23 cellular contexts compared by ENCODE assay signal in the genomic region with DNA sequence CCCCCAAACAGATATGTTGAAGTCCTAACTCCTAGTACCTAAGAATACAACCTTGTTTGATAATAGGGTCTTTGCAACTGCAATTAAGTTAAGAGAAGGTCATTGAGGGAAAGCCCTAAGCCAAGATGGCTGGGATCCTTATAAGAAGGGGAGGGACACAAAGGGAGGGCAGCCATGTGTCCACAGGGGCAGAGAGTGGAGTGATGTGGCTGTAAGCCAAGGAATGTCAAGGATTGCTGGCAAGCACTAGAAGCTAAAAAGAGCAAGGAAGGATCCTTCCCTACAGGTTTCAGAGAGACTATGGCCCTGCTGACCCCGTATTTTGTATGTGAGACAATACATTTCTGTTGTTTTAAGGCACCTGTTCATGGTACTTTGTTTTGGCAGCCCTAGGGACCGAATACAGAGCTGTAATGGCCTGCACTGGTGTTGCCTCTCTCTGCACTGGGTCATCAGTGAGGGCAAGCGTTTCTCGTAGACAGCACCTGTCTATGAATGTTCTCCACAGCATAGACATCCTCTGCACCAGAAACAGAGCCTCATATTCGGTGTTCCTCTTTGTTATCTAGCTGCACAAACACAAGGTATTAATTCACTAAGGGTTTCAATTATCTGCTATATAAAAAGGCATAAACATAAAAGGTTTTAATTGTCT.
DNase-seq lines count a peak whose midpoint lies in the region; ATAC-seq, FAIRE-seq and TF ChIP-seq lines count a peak whose summit lies in the region.
"Had no signal": no experiment of that assay in that cellular context is flagged by ENCODE, and none has a peak within 500 bp of the region (broad histone marks: within the 10 kb centered on the region; RNA-seq: fewer than 3 reads in every experiment).

No MANE protein-coding gene starts in this region.

- no peak overlapping the region for H3K27ac Mint-ChIP-seq in WTC11
- H3K27ac Mint-ChIP-seq: CD4-positive, alpha-beta memory T cell; GM23338; HFFc6 had no signal

- DNase-seq in Right ventricle myocardium superior (no peak), left ventricle myocardium inferior (no peak), bronchial epithelial cell (ENCODE audit: low read depth) (no peak), lower lobe of right lung (peak; percentile 50), upper lobe of right lung (no peak), NCI-H2029 treated with DMSO at 0.1 percent for 48 hours (lab: John Stamatoyannopoulos, UW) (no peak), PC-3 (no peak), WTC11 (ENCODE audit: low spot score) (no peak)
- DNase-seq: AML-193; CD4-positive, alpha-beta memory T cell; DMS53; HFFc6; IMR-90; KG1; MG63; NCI-H2029; NCI-H446 treated with DMSO at 0.1 percent for 48 hours; NCI-H526; Peyer's patch; SK-N-SH had no signal

- TF ChIP-seq CTCF in left ventricle myocardium inferior (IDR thresholded peaks at IDR 0.05; ENCODE audit: borderline replicate concordance) (no peak), bronchial epithelial cell (IDR thresholded peaks at IDR 0.05; ENCODE audit: insufficient read depth, low read length, severe bottlenecking) (no peak), lower lobe of right lung (IDR thresholded peaks at IDR 0.05) (no peak), upper lobe of right lung (IDR thresholded peaks at IDR 0.05) (no peak), PC-3 (conservative IDR thresholded peaks at IDR 0.05; ENCODE audit: low read depth, low read length) (no peak), WTC11 (IDR thresholded peaks at IDR 0.05) (no peak)

- peaks cover 7% of the 10 kb centered on the region; the same call in 1 of the 2 replicates for H3K36me3 Mint-ChIP-seq in WTC11
- H3K36me3 Mint-ChIP-seq: CD4-positive, alpha-beta memory T cell had no signal

- no peaks in the 10 kb centered on the region for H3F3A ChIP-seq in PC-3 (ENCODE audit: low read length, unreplicated experiment)

- peaks cover 4% of the 10 kb centered on the region; the same call in 1 of the 2 replicates for H3K9me3 Mint-ChIP-seq in WTC11
- H3K9me3 Mint-ChIP-seq: GM23338 had no signal

- H3K36me3 ChIP-seq in left ventricle myocardium inferior (no peaks in the 10 kb centered on the region), bronchial epithelial cell (ENCODE audit: control insufficient read depth, insufficient read depth, low read length) (no peaks in the 10 kb centered on the region), lower lobe of right lung (no peaks in the 10 kb centered on the region), upper lobe of right lung (no peaks in the 10 kb centered on the region), PC-3 (ENCODE audit: low read depth, low read length) (no peaks in the 10 kb centered on the region)
- H3K36me3 ChIP-seq: HAP-1, MG63, Peyer's patch had no signal

- H3K4me1 Mint-ChIP-seq in WTC11, result peaks cover 5% of the 10 kb centered on the region; the same call in 1 of the 2 replicates
- H3K4me1 Mint-ChIP-seq: CD4-positive, alpha-beta memory T cell; GM23338 had no signal

- H3K27me3 Mint-ChIP-seq in WTC11 (ENCODE audit: low read depth), result no peaks in the 10 kb centered on the region
- H3K27me3 Mint-ChIP-seq: CD4-positive, alpha-beta memory T cell had no signal

- H3K9me3 ChIP-seq in left ventricle myocardium inferior (replicated peaks) (no peaks in the 10 kb centered on the region), lower lobe of right lung (no peaks in the 10 kb centered on the region), upper lobe of right lung (no peaks in the 10 kb centered on the region), PC-3 (ENCODE audit: low read length) (no peaks in the 10 kb centered on the region)
- H3K9me3 ChIP-seq: HAP-1, MG63, Peyer's patch, SK-N-SH had no signal

- POLR2A ChIA-PET in PC-3 (lab: Charles Lee; ENCODE audit: unreplicated experiment) (no interaction called here), WTC11 (lab: Charles Lee) (no interaction called here)

- CTCF ChIA-PET in PC-3 (lab: Charles Lee) (no interaction called here), WTC11 (lab: Charles Lee) (no interaction called here)

- BruUV-seq in PC-3 (replicated peaks; lab: Mats Ljungman, UMichigan), result no TSS peak

- H3K9ac ChIP-seq in PC-3 (ENCODE audit: low read length), result no peak overlapping the region
- H3K9ac ChIP-seq: SK-N-SH had no signal

- H3K9me2 ChIP-seq in PC-3 (replicated peaks; ENCODE audit: low read length), result no peaks in the 10 kb centered on the region
- H3K9me2 ChIP-seq: SK-N-SH had no signal

- ATAC-seq in Right ventricle myocardium superior (ENCODE audit: poor library complexity) (peak; percentile 76), lower lobe of right lung (peak; percentile 86 to 90), upper lobe of right lung (peak; percentile 89), PC-3 (no peak), WTC11 (no peak)
- ATAC-seq: GM23338 had no signal

- H3K4me1 ChIP-seq in left ventricle myocardium inferior, result peaks cover 15% of the 10 kb centered on the region
- H3K4me1 ChIP-seq in lower lobe of right lung, result no peaks in the 10 kb centered on the region
- no peaks in the 10 kb centered on the region for H3K4me1 ChIP-seq in upper lobe of right lung
- H3K4me1 ChIP-seq in PC-3 (ENCODE audit: insufficient read depth, low read length), result no peaks in the 10 kb centered on the region
- H3K4me1 ChIP-seq: HAP-1, Peyer's patch had no signal

- H3K4me3 ChIP-seq in left ventricle myocardium inferior (no peak overlapping the region), bronchial epithelial cell (ENCODE audit: low read depth, low read length) (no peak overlapping the region), lower lobe of right lung (no peak overlapping the region), upper lobe of right lung (no peak overlapping the region), PC-3 (ENCODE audit: low read length) (no peak overlapping the region)
- H3K4me3 ChIP-seq: GM23338, HAP-1, MG63, Peyer's patch had no signal

- H3K79me2 ChIP-seq in PC-3 (ENCODE audit: low read length), result no peaks in the 10 kb centered on the region

- intact Hi-C loops in Right ventricle myocardium superior (cut with DNase I), result no loop called here
- intact Hi-C loops in left ventricle myocardium inferior (cut with micrococcal nuclease), result no loop called here
- intact Hi-C loops in lower lobe of right lung (cut with DNase I), result no loop called here
- intact Hi-C loops in upper lobe of right lung (cut with DNase I), result no loop called here
- intact Hi-C loops in PC-3 (cut with micrococcal nuclease), result no loop called here

- no peaks in the 10 kb centered on the region for H4K20me1 ChIP-seq in PC-3 (ENCODE audit: low read length)

- no peak overlapping the region for H2AFZ ChIP-seq in PC-3 (ENCODE audit: low read length)
- H2AFZ ChIP-seq: GM23338 had no signal

- H3K4me2 ChIP-seq in PC-3 (ENCODE audit: low read length), result no peak overlapping the region
- H3K4me2 ChIP-seq: GM23338, SK-N-SH had no signal

- no peaks in the 10 kb centered on the region for H3K27me3 ChIP-seq in left ventricle myocardium inferior (ENCODE audit: low read depth)
- no peaks in the 10 kb centered on the region for H3K27me3 ChIP-seq in bronchial epithelial cell (ENCODE audit: control insufficient read depth, insufficient read depth, low read length)
- H3K27me3 ChIP-seq in lower lobe of right lung (ENCODE audit: low read depth), result no peaks in the 10 kb centered on the region
- H3K27me3 ChIP-seq in upper lobe of right lung, result no peaks in the 10 kb centered on the region
- H3K27me3 ChIP-seq in PC-3 (ENCODE audit: low read length), result peaks cover 45% of the 10 kb centered on the region
- H3K27me3 ChIP-seq: MG63, Peyer's patch had no signal

- FAIRE-seq in bronchial epithelial cell (lab: Jason Lieb, UNC), result peak; percentile 66
- FAIRE-seq: A204.1 had no signal

- no peak overlapping the region for H3K4me3 Mint-ChIP-seq in WTC11
- H3K4me3 Mint-ChIP-seq: CD4-positive, alpha-beta memory T cell; GM23338; HFFc6 had no signal

- H3K27ac ChIP-seq in left ventricle myocardium inferior (replicated peaks) (no peak overlapping the region), lower lobe of right lung (no peak overlapping the region), upper lobe of right lung (no peak overlapping the region), PC-3 (ENCODE audit: low read length) (no peak overlapping the region)
- H3K27ac ChIP-seq: Peyer's patch had no signal

TF ChIP-seq in WTC11, 78 proteins besides CTCF, POLR2A, EP300 and RAD21 (continues in another document):
- TF ChIP-seq IRF2 (CRISPR knock-in tag; IDR thresholded peaks at IDR 0.05; ENCODE audit: borderline replicate concordance, low read depth) (no peak), ETV6 (CRISPR knock-in tag; IDR thresholded peaks at IDR 0.05) (no peak), FOXJ3 (CRISPR knock-in tag; IDR thresholded peaks at IDR 0.05; ENCODE audit: borderline replicate concordance) (no peak), FOXK1 (CRISPR knock-in tag; IDR thresholded peaks at IDR 0.05) (no peak), HMGA2 (CRISPR knock-in tag; IDR thresholded peaks at IDR 0.05) (no peak), RELA (CRISPR knock-in tag; IDR thresholded peaks at IDR 0.05; ENCODE audit: borderline replicate concordance) (no peak)
- TF ChIP-seq, protein P1, sequence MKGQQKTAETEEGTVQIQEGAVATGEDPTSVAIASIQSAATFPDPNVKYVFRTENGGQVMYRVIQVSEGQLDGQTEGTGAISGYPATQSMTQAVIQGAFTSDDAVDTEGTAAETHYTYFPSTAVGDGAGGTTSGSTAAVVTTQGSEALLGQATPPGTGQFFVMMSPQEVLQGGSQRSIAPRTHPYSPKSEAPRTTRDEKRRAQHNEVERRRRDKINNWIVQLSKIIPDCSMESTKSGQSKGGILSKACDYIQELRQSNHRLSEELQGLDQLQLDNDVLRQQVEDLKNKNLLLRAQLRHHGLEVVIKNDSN (CRISPR knock-in tag; IDR thresholded peaks at IDR 0.05), result no peak
- TF ChIP-seq, protein P2, sequence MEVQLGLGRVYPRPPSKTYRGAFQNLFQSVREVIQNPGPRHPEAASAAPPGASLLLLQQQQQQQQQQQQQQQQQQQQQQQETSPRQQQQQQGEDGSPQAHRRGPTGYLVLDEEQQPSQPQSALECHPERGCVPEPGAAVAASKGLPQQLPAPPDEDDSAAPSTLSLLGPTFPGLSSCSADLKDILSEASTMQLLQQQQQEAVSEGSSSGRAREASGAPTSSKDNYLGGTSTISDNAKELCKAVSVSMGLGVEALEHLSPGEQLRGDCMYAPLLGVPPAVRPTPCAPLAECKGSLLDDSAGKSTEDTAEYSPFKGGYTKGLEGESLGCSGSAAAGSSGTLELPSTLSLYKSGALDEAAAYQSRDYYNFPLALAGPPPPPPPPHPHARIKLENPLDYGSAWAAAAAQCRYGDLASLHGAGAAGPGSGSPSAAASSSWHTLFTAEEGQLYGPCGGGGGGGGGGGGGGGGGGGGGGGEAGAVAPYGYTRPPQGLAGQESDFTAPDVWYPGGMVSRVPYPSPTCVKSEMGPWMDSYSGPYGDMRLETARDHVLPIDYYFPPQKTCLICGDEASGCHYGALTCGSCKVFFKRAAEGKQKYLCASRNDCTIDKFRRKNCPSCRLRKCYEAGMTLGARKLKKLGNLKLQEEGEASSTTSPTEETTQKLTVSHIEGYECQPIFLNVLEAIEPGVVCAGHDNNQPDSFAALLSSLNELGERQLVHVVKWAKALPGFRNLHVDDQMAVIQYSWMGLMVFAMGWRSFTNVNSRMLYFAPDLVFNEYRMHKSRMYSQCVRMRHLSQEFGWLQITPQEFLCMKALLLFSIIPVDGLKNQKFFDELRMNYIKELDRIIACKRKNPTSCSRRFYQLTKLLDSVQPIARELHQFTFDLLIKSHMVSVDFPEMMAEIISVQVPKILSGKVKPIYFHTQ (CRISPR knock-in tag; IDR thresholded peaks at IDR 0.05), result no peak

Comparison
In these comparisons a context has a peak if more than half of its experiments do, and no peak if none do; other contexts are left out.
1. ATAC-seq: peak in Right ventricle myocardium superior (single experiment), lower lobe of right lung (2 of 2) and upper lobe of right lung (single experiment); none in PC-3 (single experiment) and WTC11 (single experiment).